In genomic region chr1:22654692-22655091, GRCh38 we compare ENCODE assay signal across 1 cellular context.
TF ChIP-seq lines count a peak whose summit lies in the region.

No MANE protein-coding gene starts in this region.

TF ChIP-seq in K562, 482 proteins besides CTCF, POLR2A, EP300 and RAD21:
- TF ChIP-seq, protein P1, sequence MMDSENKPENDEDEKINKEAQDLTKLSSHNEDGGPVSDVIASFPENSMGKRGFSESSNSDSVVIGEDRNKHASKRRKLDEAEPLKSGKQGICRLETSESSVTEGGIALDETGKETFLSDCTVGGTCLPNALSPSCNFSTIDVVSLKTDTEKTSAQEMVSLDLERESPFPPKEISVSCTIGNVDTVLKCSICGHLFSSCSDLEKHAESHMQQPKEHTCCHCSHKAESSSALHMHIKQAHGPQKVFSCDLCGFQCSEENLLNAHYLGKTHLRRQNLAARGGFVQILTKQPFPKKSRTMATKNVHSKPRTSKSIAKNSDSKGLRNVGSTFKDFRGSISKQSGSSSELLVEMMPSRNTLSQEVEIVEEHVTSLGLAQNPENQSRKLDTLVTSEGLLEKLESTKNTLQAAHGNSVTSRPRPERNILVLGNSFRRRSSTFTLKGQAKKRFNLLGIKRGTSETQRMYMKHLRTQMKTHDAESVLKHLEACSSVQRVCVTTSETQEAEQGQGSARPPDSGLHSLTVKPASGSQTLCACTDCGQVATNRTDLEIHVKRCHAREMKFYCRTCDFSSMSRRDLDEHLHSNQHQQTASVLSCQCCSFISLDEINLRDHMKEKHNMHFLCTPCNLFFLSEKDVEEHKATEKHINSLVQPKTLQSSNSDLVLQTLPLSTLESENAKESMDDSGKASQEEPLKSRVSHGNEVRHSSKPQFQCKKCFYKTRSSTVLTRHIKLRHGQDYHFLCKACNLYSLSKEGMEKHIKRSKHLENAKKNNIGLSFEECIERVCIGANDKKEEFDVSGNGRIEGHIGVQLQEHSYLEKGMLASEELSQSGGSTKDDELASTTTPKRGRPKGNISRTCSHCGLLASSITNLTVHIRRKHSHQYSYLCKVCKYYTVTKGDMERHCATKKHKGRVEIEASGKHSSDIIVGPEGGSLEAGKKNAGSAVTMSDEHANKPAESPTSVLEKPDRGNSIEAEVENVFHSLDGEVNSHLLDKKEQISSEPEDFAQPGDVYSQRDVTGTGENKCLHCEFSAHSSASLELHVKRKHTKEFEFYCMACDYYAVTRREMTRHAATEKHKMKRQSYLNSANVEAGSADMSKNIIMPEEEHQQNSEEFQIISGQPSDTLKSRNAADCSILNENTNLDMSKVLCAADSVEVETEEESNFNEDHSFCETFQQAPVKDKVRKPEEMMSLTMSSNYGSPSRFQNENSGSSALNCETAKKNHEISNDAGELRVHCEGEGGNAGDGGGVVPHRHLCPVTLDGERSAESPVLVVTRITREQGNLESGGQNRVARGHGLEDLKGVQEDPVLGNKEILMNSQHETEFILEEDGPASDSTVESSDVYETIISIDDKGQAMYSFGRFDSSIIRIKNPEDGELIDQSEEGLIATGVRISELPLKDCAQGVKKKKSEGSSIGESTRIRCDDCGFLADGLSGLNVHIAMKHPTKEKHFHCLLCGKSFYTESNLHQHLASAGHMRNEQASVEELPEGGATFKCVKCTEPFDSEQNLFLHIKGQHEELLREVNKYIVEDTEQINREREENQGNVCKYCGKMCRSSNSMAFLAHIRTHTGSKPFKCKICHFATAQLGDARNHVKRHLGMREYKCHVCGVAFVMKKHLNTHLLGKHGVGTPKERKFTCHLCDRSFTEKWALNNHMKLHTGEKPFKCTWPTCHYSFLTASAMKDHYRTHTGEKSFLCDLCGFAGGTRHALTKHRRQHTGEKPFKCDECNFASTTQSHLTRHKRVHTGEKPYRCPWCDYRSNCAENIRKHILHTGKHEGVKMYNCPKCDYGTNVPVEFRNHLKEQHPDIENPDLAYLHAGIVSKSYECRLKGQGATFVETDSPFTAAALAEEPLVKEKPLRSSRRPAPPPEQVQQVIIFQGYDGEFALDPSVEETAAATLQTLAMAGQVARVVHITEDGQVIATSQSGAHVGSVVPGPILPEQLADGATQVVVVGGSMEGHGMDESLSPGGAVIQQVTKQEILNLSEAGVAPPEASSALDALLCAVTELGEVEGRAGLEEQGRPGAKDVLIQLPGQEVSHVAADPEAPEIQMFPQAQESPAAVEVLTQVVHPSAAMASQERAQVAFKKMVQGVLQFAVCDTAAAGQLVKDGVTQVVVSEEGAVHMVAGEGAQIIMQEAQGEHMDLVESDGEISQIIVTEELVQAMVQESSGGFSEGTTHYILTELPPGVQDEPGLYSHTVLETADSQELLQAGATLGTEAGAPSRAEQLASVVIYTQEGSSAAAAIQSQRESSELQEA (IDR thresholded peaks at IDR 0.05; ENCODE audit: low read depth), result no peak
- peak in 1 of 2 experiments; percentile 17; a peak in 1 of 4 replicates for TF ChIP-seq RCOR1 (IDR thresholded peaks at IDR 0.05; ENCODE audit: borderline replicate concordance in 1 of 2, low read depth in 2 of 2, low read length in 2 of 2)
- no peak for TF ChIP-seq SAP30 (IDR thresholded peaks at IDR 0.05; ENCODE audit: borderline replicate concordance, insufficient read depth, low read depth, low read length, poor library complexity, severe bottlenecking)
- peak; percentile 68 for TF ChIP-seq ADNP (tag; IDR thresholded peaks at IDR 0.05)
- TF ChIP-seq SAFB (IDR thresholded peaks at IDR 0.05; ENCODE audit: borderline replicate concordance, low read depth, low read length), result no peak
- TF ChIP-seq SMARCA5 (IDR thresholded peaks at IDR 0.05), result peak; percentile 78; the same call in 1 of the 2 replicates
- TF ChIP-seq KDM1A (IDR thresholded peaks at IDR 0.05), result peak; percentile 36 to 47; a peak in 2 of 4 replicates
- peak; percentile 76 for TF ChIP-seq RBM25 (IDR thresholded peaks at IDR 0.05; ENCODE audit: low read depth, low read length, severe bottlenecking)
- TF ChIP-seq ZFP36 (IDR thresholded peaks at IDR 0.05; ENCODE audit: low read depth, low read length, partially characterized antibody), result peak; percentile 85
- peak; percentile 88 for TF ChIP-seq BCOR (IDR thresholded peaks at IDR 0.05)
TF ChIP-seq in K562: peak in this region for 7.
